8 cellular contexts compared by ENCODE assay signal in the genomic region with DNA sequence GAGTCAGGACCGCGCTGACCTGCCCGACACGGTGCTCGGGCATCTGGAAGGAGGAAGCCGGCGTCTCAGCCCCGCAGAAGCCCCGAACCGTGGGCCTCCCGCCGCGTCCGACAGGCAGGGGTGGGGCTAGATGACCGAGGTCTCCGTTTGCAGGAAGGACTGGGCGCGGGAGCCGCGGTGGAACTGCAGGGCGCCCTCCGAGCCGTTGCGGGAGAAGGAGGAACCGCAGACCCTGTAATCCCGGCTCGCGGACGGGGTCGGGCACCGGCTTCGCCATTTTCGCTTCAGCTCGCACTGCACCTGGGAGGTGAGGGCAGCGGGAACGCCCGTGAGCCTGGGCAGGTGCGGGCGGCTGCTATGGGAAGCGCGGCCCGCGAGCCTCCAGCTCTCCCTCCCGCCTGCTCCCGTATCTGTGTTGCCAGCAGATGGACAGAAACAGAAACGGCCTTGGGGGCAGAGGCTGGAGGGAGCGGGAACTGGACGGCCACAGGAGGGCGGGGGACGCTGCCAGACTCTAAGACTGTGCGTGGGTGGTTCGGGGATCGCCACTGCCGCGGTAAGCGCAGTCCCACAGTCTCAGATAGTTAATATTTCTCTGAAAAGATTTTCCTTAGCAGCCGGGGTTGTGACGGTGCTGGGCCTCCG.
DNase-seq lines count a peak whose midpoint lies in the region; ATAC-seq and TF ChIP-seq lines count a peak whose summit lies in the region.

No MANE protein-coding gene starts in this region.

- H3K27me3 ChIP-seq in right atrium auricular region (no peaks in the 10 kb centered on the region), prostate gland (replicated peaks; ENCODE audit: insufficient read depth) (no peaks in the 10 kb centered on the region)

- DNase-seq in G401 (ENCODE audit: low spot score): peak; percentile 11
- peak; percentile 48 for DNase-seq in NCI-H2029 (lab: John Stamatoyannopoulos, UW)
- DNase-seq in right atrium auricular region (ENCODE audit: low spot score): peak; percentile 70
- DNase-seq in prostate gland (ENCODE audit: low spot score): no peak
- no peak for DNase-seq in AG20443 (ENCODE audit: low spot score)
- no peak for DNase-seq in T1000 (lab: John Stamatoyannopoulos, UW)

- H3K36me3 Mint-ChIP-seq in activated naive CD8-positive, alpha-beta T cell: no peaks in the 10 kb centered on the region

- H3K9me3 ChIP-seq in right atrium auricular region (no peaks in the 10 kb centered on the region), prostate gland (no peaks in the 10 kb centered on the region)

- H3K4me1 ChIP-seq in right atrium auricular region (peaks cover 0 to 24% of the 10 kb centered on the region in 2 donors), prostate gland (replicated peaks) (peaks cover 3% of the 10 kb centered on the region)

- peak; percentile 11 to 60 for TF ChIP-seq CTCF in right atrium auricular region (IDR thresholded peaks at IDR 0.05)
- TF ChIP-seq CTCF in prostate gland (IDR thresholded peaks at IDR 0.05): peak in 3 of 4 experiments; percentile 8 to 54 (median 12)

- peak overlapping the region; percentile 43 to 61 for H3K4me3 ChIP-seq in right atrium auricular region
- peak overlapping the region; percentile 27 to 32 for H3K4me3 ChIP-seq in prostate gland

- intact Hi-C loops in prostate gland (cut with DNase I): no loop called here

- TF ChIP-seq POLR2A in prostate gland (IDR thresholded peaks at IDR 0.05): no peak

- WGBS in prostate gland: 6% methylated on average over 54 of the region's 59 CpGs

- H3K9me3 Mint-ChIP-seq in activated naive CD8-positive, alpha-beta T cell (ENCODE audit: low read depth): no peaks in the 10 kb centered on the region

- ATAC-seq in GM21515 (IDR thresholded peaks at IDR 0.05; ENCODE audit: unreplicated experiment): no peak

- in situ Hi-C loops in G401 (cut with HindIII; ENCODE audit: low sequenced_read_pairs): no loop called here

- H3K4me1 Mint-ChIP-seq in activated naive CD8-positive, alpha-beta T cell (ENCODE audit: low read depth): peaks cover 8% of the 10 kb centered on the region

- no peaks in the 10 kb centered on the region for H3K36me3 ChIP-seq in right atrium auricular region
- no peaks in the 10 kb centered on the region for H3K36me3 ChIP-seq in prostate gland

- no peak overlapping the region for H3K27ac Mint-ChIP-seq in activated naive CD8-positive, alpha-beta T cell

- peaks cover 13% of the 10 kb centered on the region for H3K27me3 Mint-ChIP-seq in activated naive CD8-positive, alpha-beta T cell

- H3K27ac ChIP-seq in right atrium auricular region (peak overlapping the region; percentile 80 to 85), prostate gland (peak overlapping the region; percentile 45 to 59)

- H3K4me3 Mint-ChIP-seq in activated naive CD8-positive, alpha-beta T cell: peak overlapping the region; percentile 23

Comparison
In these comparisons a context has a peak if more than half of its experiments do, and no peak if none do; other contexts are left out.
1. DNase-seq: peak in G401 (single experiment), NCI-H2029 (single experiment) and right atrium auricular region (single experiment); none in prostate gland (single experiment), AG20443 (single experiment) and T1000 (single experiment).